In genomic region chr14:50060871-50061663, GRCh38 we compare ENCODE assay signal across 1 cellular context.
TF ChIP-seq lines count a peak whose summit lies in the region.

No MANE protein-coding gene starts in this region.

TF ChIP-seq in HepG2, 621 proteins besides CTCF, POLR2A, EP300 and RAD21 (continued from another document and continues in another):
- TF ChIP-seq HNF1A (IDR thresholded peaks at IDR 0.05; ENCODE audit: low read depth) (peak; percentile 60; the same call in 1 of the 2 replicates), HNF1A (CRISPR knock-in tag; IDR thresholded peaks at IDR 0.05; ENCODE audit: borderline replicate concordance) (peak; percentile 71), ZNF737 (CRISPR knock-in tag; IDR thresholded peaks at IDR 0.05; ENCODE audit: borderline replicate concordance) (no peak), TFAP4 (IDR thresholded peaks at IDR 0.05; ENCODE audit: borderline replicate concordance, low read depth) (0 out of 2 replicates have a peak, but pooled peaks have one; percentile 20), THYN1 (CRISPR knock-in tag; IDR thresholded peaks at IDR 0.05; ENCODE audit: borderline replicate concordance, low read depth) (no peak), ZNF510 (CRISPR knock-in tag; IDR thresholded peaks at IDR 0.05; ENCODE audit: low read depth) (no peak), MIER3 (CRISPR knock-in tag; IDR thresholded peaks at IDR 0.05; ENCODE audit: borderline replicate concordance) (no peak; the same call in 1 of the 2 replicates), ZNF549 (CRISPR knock-in tag; IDR thresholded peaks at IDR 0.05) (no peak), ZNF256 (CRISPR knock-in tag; conservative IDR thresholded peaks at IDR 0.05) (0 out of 2 replicates have a peak, but pooled peaks have one; percentile 27), POLR2G (IDR thresholded peaks at IDR 0.05; ENCODE audit: low read depth, low read length) (peak; percentile 62; the same call in 1 of the 2 replicates), DMTF1 (CRISPR knock-in tag; IDR thresholded peaks at IDR 0.05) (no peak), ZNF670 (CRISPR knock-in tag; IDR thresholded peaks at IDR 0.05; ENCODE audit: borderline replicate concordance) (0 out of 2 replicates have a peak, but pooled peaks have one; percentile 18), NFE2L2 (IDR thresholded peaks at IDR 0.05; ENCODE audit: low read length) (peak; percentile 96), ZNF260 (CRISPR knock-in tag; IDR thresholded peaks at IDR 0.05; ENCODE audit: borderline replicate concordance, low read depth) (no peak), ETV6 (CRISPR knock-in tag; conservative IDR thresholded peaks at IDR 0.05) (no peak), TRIM22 (IDR thresholded peaks at IDR 0.05) (no peak), LRRFIP1 (CRISPR knock-in tag; conservative IDR thresholded peaks at IDR 0.05) (no peak), ZKSCAN1 (IDR thresholded peaks at IDR 0.05; ENCODE audit: low read length) (no peak), MBNL3 (CRISPR knock-in tag; conservative IDR thresholded peaks at IDR 0.05) (no peak), MAF1 (CRISPR knock-in tag; IDR thresholded peaks at IDR 0.05; ENCODE audit: borderline replicate concordance) (no peak), ZNF577 (CRISPR knock-in tag; IDR thresholded peaks at IDR 0.05; ENCODE audit: borderline replicate concordance, low read depth) (no peak), ZMAT5 (CRISPR knock-in tag; IDR thresholded peaks at IDR 0.05; ENCODE audit: borderline replicate concordance, low read depth) (no peak), ZNF639 (CRISPR knock-in tag; conservative IDR thresholded peaks at IDR 0.05) (no peak), RXRB (CRISPR knock-in tag; IDR thresholded peaks at IDR 0.05; ENCODE audit: borderline replicate concordance) (peak; percentile 18; the same call in 1 of the 2 replicates), ZNF414 (CRISPR knock-in tag; IDR thresholded peaks at IDR 0.05) (no peak), PRDM4 (CRISPR knock-in tag; IDR thresholded peaks at IDR 0.05; ENCODE audit: borderline replicate concordance) (no peak), ATF6 (CRISPR knock-in tag; conservative IDR thresholded peaks at IDR 0.05) (no peak), PHF8 (CRISPR knock-in tag; IDR thresholded peaks at IDR 0.05) (no peak; the same call in none of the 2 replicates), TRIM24 (CRISPR knock-in tag; IDR thresholded peaks at IDR 0.05) (no peak), REL (CRISPR knock-in tag; conservative IDR thresholded peaks at IDR 0.05) (no peak), ZNF598 (CRISPR knock-in tag; IDR thresholded peaks at IDR 0.05; ENCODE audit: borderline replicate concordance) (no peak), MYNN (CRISPR knock-in tag; IDR thresholded peaks at IDR 0.05; ENCODE audit: low read depth) (no peak), ZNF12 (CRISPR knock-in tag; IDR thresholded peaks at IDR 0.05) (no peak), ZNF33B (CRISPR knock-in tag; IDR thresholded peaks at IDR 0.05) (no peak), TIGD3 (CRISPR knock-in tag; IDR thresholded peaks at IDR 0.05; ENCODE audit: borderline replicate concordance) (no peak), REPIN1 (CRISPR knock-in tag; IDR thresholded peaks at IDR 0.05; ENCODE audit: borderline replicate concordance, low read depth) (no peak; the same call in 1 of the 2 replicates), SRF (IDR thresholded peaks at IDR 0.05; ENCODE audit: low read depth, low read length) (no peak), ATRX (CRISPR knock-in tag; IDR thresholded peaks at IDR 0.05; ENCODE audit: borderline replicate concordance) (no peak)
